ENCODE assay signal across 1 cellular context in the genomic region with DNA sequence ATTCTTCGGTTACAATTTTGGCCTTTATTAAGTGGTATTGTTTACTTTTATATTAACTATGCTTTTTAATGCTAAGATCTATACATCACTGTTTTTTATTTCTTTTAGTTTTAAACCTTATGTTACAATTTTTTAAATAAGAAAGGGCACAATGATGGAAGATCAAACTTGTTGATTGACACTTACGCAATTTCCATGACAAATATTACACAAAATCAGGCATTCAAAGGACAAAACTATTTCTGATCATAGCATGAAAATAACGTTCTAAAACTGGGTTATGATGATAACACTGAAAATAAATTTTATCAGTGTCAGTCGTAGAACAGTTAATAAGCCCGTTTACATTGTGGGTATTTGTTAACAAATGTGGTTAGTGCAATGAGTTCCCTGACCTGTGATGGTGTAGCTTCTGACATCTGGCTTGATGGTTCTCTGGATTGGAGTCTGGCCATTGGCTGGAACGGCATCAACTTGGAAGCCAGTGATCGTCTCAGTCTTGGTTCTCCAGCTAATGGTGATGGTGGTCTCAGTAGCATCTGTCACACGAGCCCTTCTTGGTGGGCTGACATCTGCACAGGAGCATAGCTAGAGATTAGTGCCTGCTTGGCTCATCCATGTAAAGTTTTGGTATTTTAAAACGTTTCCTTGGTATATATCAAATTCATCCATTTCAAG.
TF ChIP-seq lines count a peak whose summit lies in the region.

No MANE protein-coding gene starts in this region.

TF ChIP-seq in HepG2, 621 proteins besides CTCF, POLR2A, EP300 and RAD21 (continued from another document):
- TF ChIP-seq, protein P1, sequence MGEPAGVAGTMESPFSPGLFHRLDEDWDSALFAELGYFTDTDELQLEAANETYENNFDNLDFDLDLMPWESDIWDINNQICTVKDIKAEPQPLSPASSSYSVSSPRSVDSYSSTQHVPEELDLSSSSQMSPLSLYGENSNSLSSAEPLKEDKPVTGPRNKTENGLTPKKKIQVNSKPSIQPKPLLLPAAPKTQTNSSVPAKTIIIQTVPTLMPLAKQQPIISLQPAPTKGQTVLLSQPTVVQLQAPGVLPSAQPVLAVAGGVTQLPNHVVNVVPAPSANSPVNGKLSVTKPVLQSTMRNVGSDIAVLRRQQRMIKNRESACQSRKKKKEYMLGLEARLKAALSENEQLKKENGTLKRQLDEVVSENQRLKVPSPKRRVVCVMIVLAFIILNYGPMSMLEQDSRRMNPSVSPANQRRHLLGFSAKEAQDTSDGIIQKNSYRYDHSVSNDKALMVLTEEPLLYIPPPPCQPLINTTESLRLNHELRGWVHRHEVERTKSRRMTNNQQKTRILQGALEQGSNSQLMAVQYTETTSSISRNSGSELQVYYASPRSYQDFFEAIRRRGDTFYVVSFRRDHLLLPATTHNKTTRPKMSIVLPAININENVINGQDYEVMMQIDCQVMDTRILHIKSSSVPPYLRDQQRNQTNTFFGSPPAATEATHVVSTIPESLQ (CRISPR knock-in tag; conservative IDR thresholded peaks at IDR 0.05), result no peak
- TF ChIP-seq ONECUT2 (CRISPR knock-in tag; IDR thresholded peaks at IDR 0.05), result no peak
- TF ChIP-seq, protein P2, sequence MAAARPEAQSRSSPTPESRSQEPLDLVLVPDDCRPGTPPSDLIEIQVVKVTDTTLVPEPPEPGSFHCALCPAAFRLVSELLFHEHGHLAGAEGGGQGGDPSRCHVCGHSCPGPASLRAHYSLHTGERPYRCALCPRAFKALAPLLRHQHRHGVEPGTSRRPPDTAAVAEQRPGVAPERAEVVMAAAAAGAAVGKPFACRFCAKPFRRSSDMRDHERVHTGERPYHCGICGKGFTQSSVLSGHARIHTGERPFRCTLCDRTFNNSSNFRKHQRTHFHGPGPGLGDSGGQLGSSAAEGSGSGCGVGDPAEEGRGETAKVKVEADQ (CRISPR knock-in tag; IDR thresholded peaks at IDR 0.05; ENCODE audit: borderline replicate concordance), result no peak
- TF ChIP-seq ETV6 (CRISPR knock-in tag; conservative IDR thresholded peaks at IDR 0.05), result no peak
- no peak for TF ChIP-seq PLRG1 (conservative IDR thresholded peaks at IDR 0.05)
- TF ChIP-seq SETDB1 (CRISPR knock-in tag; IDR thresholded peaks at IDR 0.05; ENCODE audit: borderline replicate concordance), result no peak
- TF ChIP-seq, protein P3, sequence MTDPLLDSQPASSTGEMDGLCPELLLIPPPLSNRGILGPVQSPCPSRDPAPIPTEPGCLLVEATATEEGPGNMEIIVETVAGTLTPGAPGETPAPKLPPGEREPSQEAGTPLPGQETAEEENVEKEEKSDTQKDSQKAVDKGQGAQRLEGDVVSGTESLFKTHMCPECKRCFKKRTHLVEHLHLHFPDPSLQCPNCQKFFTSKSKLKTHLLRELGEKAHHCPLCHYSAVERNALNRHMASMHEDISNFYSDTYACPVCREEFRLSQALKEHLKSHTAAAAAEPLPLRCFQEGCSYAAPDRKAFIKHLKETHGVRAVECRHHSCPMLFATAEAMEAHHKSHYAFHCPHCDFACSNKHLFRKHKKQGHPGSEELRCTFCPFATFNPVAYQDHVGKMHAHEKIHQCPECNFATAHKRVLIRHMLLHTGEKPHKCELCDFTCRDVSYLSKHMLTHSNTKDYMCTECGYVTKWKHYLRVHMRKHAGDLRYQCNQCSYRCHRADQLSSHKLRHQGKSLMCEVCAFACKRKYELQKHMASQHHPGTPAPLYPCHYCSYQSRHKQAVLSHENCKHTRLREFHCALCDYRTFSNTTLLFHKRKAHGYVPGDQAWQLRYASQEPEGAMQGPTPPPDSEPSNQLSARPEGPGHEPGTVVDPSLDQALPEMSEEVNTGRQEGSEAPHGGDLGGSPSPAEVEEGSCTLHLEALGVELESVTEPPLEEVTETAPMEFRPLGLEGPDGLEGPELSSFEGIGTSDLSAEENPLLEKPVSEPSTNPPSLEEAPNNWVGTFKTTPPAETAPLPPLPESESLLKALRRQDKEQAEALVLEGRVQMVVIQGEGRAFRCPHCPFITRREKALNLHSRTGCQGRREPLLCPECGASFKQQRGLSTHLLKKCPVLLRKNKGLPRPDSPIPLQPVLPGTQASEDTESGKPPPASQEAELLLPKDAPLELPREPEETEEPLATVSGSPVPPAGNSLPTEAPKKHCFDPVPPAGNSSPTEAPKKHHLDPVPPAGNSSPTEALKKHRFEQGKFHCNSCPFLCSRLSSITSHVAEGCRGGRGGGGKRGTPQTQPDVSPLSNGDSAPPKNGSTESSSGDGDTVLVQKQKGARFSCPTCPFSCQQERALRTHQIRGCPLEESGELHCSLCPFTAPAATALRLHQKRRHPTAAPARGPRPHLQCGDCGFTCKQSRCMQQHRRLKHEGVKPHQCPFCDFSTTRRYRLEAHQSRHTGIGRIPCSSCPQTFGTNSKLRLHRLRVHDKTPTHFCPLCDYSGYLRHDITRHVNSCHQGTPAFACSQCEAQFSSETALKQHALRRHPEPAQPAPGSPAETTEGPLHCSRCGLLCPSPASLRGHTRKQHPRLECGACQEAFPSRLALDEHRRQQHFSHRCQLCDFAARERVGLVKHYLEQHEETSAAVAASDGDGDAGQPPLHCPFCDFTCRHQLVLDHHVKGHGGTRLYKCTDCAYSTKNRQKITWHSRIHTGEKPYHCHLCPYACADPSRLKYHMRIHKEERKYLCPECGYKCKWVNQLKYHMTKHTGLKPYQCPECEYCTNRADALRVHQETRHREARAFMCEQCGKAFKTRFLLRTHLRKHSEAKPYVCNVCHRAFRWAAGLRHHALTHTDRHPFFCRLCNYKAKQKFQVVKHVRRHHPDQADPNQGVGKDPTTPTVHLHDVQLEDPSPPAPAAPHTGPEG (CRISPR knock-in tag; IDR thresholded peaks at IDR 0.05), result no peak
- TF ChIP-seq KDM6A (CRISPR knock-in tag; IDR thresholded peaks at IDR 0.05; ENCODE audit: low read depth), result no peak
- TF ChIP-seq ZNF660 (CRISPR knock-in tag; IDR thresholded peaks at IDR 0.05; ENCODE audit: borderline replicate concordance, low read depth), result no peak
- TF ChIP-seq ZNF296 (CRISPR knock-in tag; conservative IDR thresholded peaks at IDR 0.05), result no peak
- TF ChIP-seq POLR2AphosphoS5 (IDR thresholded peaks at IDR 0.05; ENCODE audit: low read depth, low read length), result peak; percentile 48; the same call in 1 of the 2 replicates
- TF ChIP-seq CEBPB (IDR thresholded peaks at IDR 0.05; ENCODE audit: borderline replicate concordance, low read depth, low read length), result peak; percentile 74; the same call in 1 of the 2 replicates
- no peak for TF ChIP-seq HES4 (CRISPR knock-in tag; IDR thresholded peaks at IDR 0.05; ENCODE audit: borderline replicate concordance)
- no peak for TF ChIP-seq MAFK (conservative IDR thresholded peaks at IDR 0.05 in 1 of 2, IDR thresholded peaks at IDR 0.05 in 1 of 2; ENCODE audit: low read length in 2 of 2)
- TF ChIP-seq, protein P4, sequence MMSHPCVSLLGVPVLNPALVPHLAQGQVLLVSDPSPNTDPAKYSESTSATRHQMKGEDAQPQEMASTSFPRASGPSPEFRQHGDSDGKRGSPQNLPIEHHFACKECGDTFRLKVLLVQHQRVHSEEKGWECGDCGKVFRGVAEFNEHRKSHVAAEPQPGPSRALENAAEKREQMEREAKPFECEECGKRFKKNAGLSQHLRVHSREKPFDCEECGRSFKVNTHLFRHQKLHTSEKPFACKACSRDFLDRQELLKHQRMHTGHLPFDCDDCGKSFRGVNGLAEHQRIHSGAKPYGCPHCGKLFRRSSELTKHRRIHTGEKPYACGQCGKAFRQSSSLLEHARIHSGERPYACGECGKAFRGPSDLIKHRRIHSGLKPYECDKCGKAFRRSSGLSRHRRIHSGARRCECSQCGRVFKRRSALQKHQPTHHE (CRISPR knock-in tag; IDR thresholded peaks at IDR 0.05; ENCODE audit: borderline replicate concordance), result no peak
- TF ChIP-seq, protein P5, sequence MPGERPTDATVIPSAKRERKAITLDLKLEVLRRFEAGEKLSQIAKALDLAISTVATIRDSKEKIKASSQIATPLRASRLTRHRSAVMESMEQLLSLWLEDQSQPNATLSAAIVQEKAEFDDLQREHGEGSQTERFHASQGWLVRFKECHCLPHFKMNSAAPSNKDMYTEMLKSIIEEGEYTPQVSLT (CRISPR knock-in tag; IDR thresholded peaks at IDR 0.05; ENCODE audit: borderline replicate concordance, low read depth), result no peak
- TF ChIP-seq ZZZ3 (CRISPR knock-in tag; IDR thresholded peaks at IDR 0.05; ENCODE audit: borderline replicate concordance), result no peak
- 0 out of 2 replicates have a peak, but pooled peaks have one; percentile 25 for TF ChIP-seq ZSCAN31 (CRISPR knock-in tag; IDR thresholded peaks at IDR 0.05; ENCODE audit: low read depth)
- no peak for TF ChIP-seq MEF2D (CRISPR knock-in tag; IDR thresholded peaks at IDR 0.05)
- TF ChIP-seq PHF21A (CRISPR knock-in tag; IDR thresholded peaks at IDR 0.05), result no peak
- TF ChIP-seq SATB2 (CRISPR knock-in tag; IDR thresholded peaks at IDR 0.05), result no peak
- peak; percentile 88 for TF ChIP-seq PAF1 (CRISPR knock-in tag; IDR thresholded peaks at IDR 0.05)
- TF ChIP-seq CEBPG (CRISPR knock-in tag; IDR thresholded peaks at IDR 0.05), result peak; percentile 38; the same call in 1 of the 2 replicates
- no peak for TF ChIP-seq NFIB (CRISPR knock-in tag; IDR thresholded peaks at IDR 0.05; ENCODE audit: borderline replicate concordance)
- no peak for TF ChIP-seq RELA (CRISPR knock-in tag; IDR thresholded peaks at IDR 0.05)
- TF ChIP-seq KLF15 (CRISPR knock-in tag; IDR thresholded peaks at IDR 0.05; ENCODE audit: borderline replicate concordance), result no peak
- peak; percentile 61; the same call in 1 of the 2 replicates for TF ChIP-seq POLR2G (IDR thresholded peaks at IDR 0.05; ENCODE audit: low read depth, low read length)
- TF ChIP-seq RBM22 (optimal IDR thresholded peaks at IDR 0.05; ENCODE audit: low read length), result peak; percentile 100
- peak; percentile 14; the same call in 1 of the 2 replicates for TF ChIP-seq RBFOX2 (IDR thresholded peaks at IDR 0.05; ENCODE audit: low read depth, low read length)
- TF ChIP-seq SSRP1 (CRISPR knock-in tag; IDR thresholded peaks at IDR 0.05), result peak; percentile 64; the same call in 1 of the 2 replicates
- TF ChIP-seq CC2D1A (CRISPR knock-in tag; IDR thresholded peaks at IDR 0.05), result no peak
